10 cellular contexts compared by ENCODE assay signal in genomic region chr4:26751838-26752237, GRCh38.
DNase-seq lines count a peak whose midpoint lies in the region; ATAC-seq and TF ChIP-seq lines count a peak whose summit lies in the region.
"Had no signal": no experiment of that assay in that cellular context is flagged by ENCODE, and none has a peak within 500 bp of the region (broad histone marks: within the 10 kb centered on the region; RNA-seq: fewer than 3 reads in every experiment).

No MANE protein-coding gene starts in this region.

- H3K36me3 ChIP-seq in ovary: no peaks in the 10 kb centered on the region

- WGBS in ovary, 3 donors: 95 to 97% (median 97%) methylated on average over 1 of the region's 1 CpG

- H3K4me1 Mint-ChIP-seq in effector memory CD8-positive, alpha-beta T cell (ENCODE audit: low read depth in 2 of 2): peaks cover 2% of the 10 kb centered on the region in 2 donors

- intact Hi-C loops in ovary (cut with DNase I): no loop called here

- no peak for TF ChIP-seq EP300 in ovary (IDR thresholded peaks at IDR 0.05)

- TF ChIP-seq CTCF in GM20000 (IDR thresholded peaks at IDR 0.05; ENCODE audit: extremely low read depth, missing control alignments): no peak
- no peak for TF ChIP-seq CTCF in VCaP (conservative IDR thresholded peaks at IDR 0.05)
- TF ChIP-seq CTCF in ovary (IDR thresholded peaks at IDR 0.05): no peak

- H3K27me3 Mint-ChIP-seq in effector memory CD8-positive, alpha-beta T cell: no peaks in the 10 kb centered on the region
- H3K27me3 Mint-ChIP-seq: activated naive CD8-positive, alpha-beta T cell had no signal

- no peaks in the 10 kb centered on the region for H3K4me1 ChIP-seq in ovary (ENCODE audit: insufficient read depth)

- H3K27ac Mint-ChIP-seq in effector memory CD8-positive, alpha-beta T cell: no peak overlapping the region
- H3K27ac Mint-ChIP-seq: activated naive CD8-positive, alpha-beta T cell had no signal

- H3K27me3 ChIP-seq in ovary: no peaks in the 10 kb centered on the region

- peak overlapping the region; percentile 63 for H3K27ac ChIP-seq in VCaP
- H3K27ac ChIP-seq in ovary: no peak overlapping the region

- no peak overlapping the region for H3K4me3 ChIP-seq in ovary
- H3K4me3 ChIP-seq: K562 had no signal

- no peak overlapping the region for H3K4me3 Mint-ChIP-seq in effector memory CD8-positive, alpha-beta T cell
- H3K4me3 Mint-ChIP-seq: activated naive CD8-positive, alpha-beta T cell had no signal

- H3K9me3 Mint-ChIP-seq in effector memory CD8-positive, alpha-beta T cell: no peaks in the 10 kb centered on the region

- peak; percentile 88 for ATAC-seq in GM18861 (IDR thresholded peaks at IDR 0.05; ENCODE audit: unreplicated experiment)
- peak; percentile 61 for ATAC-seq in HG02970 (IDR thresholded peaks at IDR 0.05; ENCODE audit: low FRiP score, unreplicated experiment)
- no peak for ATAC-seq in effector memory CD8-positive, alpha-beta T cell (replicated peaks)
- ATAC-seq: K562 had no signal

- TF ChIP-seq POLR2A in ovary (IDR thresholded peaks at IDR 0.05): no peak

- H3K9me3 ChIP-seq in ovary: no peaks in the 10 kb centered on the region

- DNase-seq in GM20000 (ENCODE audit: low spot score) (peak; percentile 9), ovary (no peak), SHP77 (lab: John Stamatoyannopoulos, UW) (no peak)
- no peak for DNase-seq in effector memory CD8-positive, alpha-beta T cell
- DNase-seq: dermis blood vessel endothelial cell had no signal

- H3K36me3 Mint-ChIP-seq in effector memory CD8-positive, alpha-beta T cell (ENCODE audit: insufficient read depth): peaks cover 24% of the 10 kb centered on the region
